Comparison of ENCODE assay signal across 14 cellular contexts in genomic region chr19:1312732-1313694, GRCh38. TPM values are rescaled to one million over a fixed set of nuclear protein-coding genes. Genes with fewer than 3 reads are reported as not detected.
DNase-seq lines count a peak whose midpoint lies in the region; ATAC-seq, FAIRE-seq and TF ChIP-seq lines count a peak whose summit lies in the region.
"Had no signal": no experiment of that assay in that cellular context is flagged by ENCODE, and none has a peak within 500 bp of the region (broad histone marks: within the 10 kb centered on the region; RNA-seq: fewer than 3 reads in every experiment).

No MANE protein-coding gene starts in this region.

- intact Hi-C loops in lower lobe of right lung (cut with DNase I), result no loop called here

- H3K4me1 Mint-ChIP-seq in astrocyte (ENCODE audit: low read depth, unreplicated experiment), result peaks cover 9% of the 10 kb centered on the region
- H3K4me1 Mint-ChIP-seq: CD8-positive, alpha-beta memory T cell had no signal

- no peak overlapping the region for H2AFZ ChIP-seq in astrocyte (ENCODE audit: low read depth, low read length)

- peak overlapping the region; percentile 34 for H3K4me2 ChIP-seq in astrocyte (ENCODE audit: low read length)

- peak overlapping the region; percentile 54 for H3K4me3 Mint-ChIP-seq in astrocyte (ENCODE audit: unreplicated experiment)
- H3K4me3 Mint-ChIP-seq: CD8-positive, alpha-beta memory T cell had no signal

- no peaks in the 10 kb centered on the region for H3K9me3 Mint-ChIP-seq in astrocyte (ENCODE audit: unreplicated experiment)
- H3K9me3 Mint-ChIP-seq: CD8-positive, alpha-beta memory T cell had no signal

- H3K27me3 ChIP-seq in astrocyte (ENCODE audit: insufficient read depth, low read length), result peaks cover 12% of the 10 kb centered on the region
- peaks cover 84% of the 10 kb centered on the region for H3K27me3 ChIP-seq in lower lobe of right lung (ENCODE audit: low read depth)

- H3K27ac ChIP-seq in astrocyte (ENCODE audit: low read depth, low read length), result no peak overlapping the region
- no peak overlapping the region for H3K27ac ChIP-seq in lower lobe of right lung
- H3K27ac ChIP-seq: SK-N-MC, thoracic aorta had no signal

- H3K4me1 ChIP-seq in astrocyte (ENCODE audit: insufficient read depth, low read length), result peaks cover 13% of the 10 kb centered on the region
- H3K4me1 ChIP-seq in lower lobe of right lung, result peaks cover 9% of the 10 kb centered on the region

- ATAC-seq in HG03097 (IDR thresholded peaks at IDR 0.05; ENCODE audit: low FRiP score, unreplicated experiment), result no peak
- no peak for ATAC-seq in lower lobe of right lung

- H3K9me3 ChIP-seq in astrocyte (ENCODE audit: insufficient read depth, low read depth, low read length) (no peaks in the 10 kb centered on the region), lower lobe of right lung (no peaks in the 10 kb centered on the region)
- H3K9me3 ChIP-seq: thoracic aorta had no signal

- H3K4me3 ChIP-seq in astrocyte (ENCODE audit: insufficient read depth, low read depth, low read length) (no peak overlapping the region), lower lobe of right lung (no peak overlapping the region)
- H3K4me3 ChIP-seq: SK-N-MC, thoracic aorta had no signal

- no peak overlapping the region for H3K9ac ChIP-seq in astrocyte (ENCODE audit: low read length)

- no peaks in the 10 kb centered on the region for H3K36me3 Mint-ChIP-seq in astrocyte (ENCODE audit: low read depth, unreplicated experiment)
- H3K36me3 Mint-ChIP-seq: CD8-positive, alpha-beta memory T cell had no signal

- H3K79me2 ChIP-seq in astrocyte (ENCODE audit: insufficient read depth, low read length), result no peaks in the 10 kb centered on the region

- no peak for TF ChIP-seq CTCF in astrocyte (IDR thresholded peaks at IDR 0.05; ENCODE audit: insufficient read depth, low read depth, low read length)
- no peak for TF ChIP-seq CTCF in lower lobe of right lung (IDR thresholded peaks at IDR 0.05)

- no peaks in the 10 kb centered on the region for H4K20me1 ChIP-seq in astrocyte (ENCODE audit: insufficient read depth, low read length)

- H3K27me3 Mint-ChIP-seq in astrocyte (ENCODE audit: low read depth, unreplicated experiment), result peaks cover 9% of the 10 kb centered on the region

- DNase-seq in AG20443 (ENCODE audit: low spot score) (peak; percentile 80), HS-5 (ENCODE audit: low read depth) (peak; percentile 31), astrocyte (ENCODE audit: low read depth) (peak; percentile 63), kidney glomerular epithelial cell (lab: John Stamatoyannopoulos, UW) (peak; percentile 70), NCI-H82 (lab: John Stamatoyannopoulos, UW) (no peak), DMS153 treated with DMSO at 0.1 percent for 48 hours (lab: John Stamatoyannopoulos, UW; ENCODE audit: unreplicated experiment) (no peak), lower lobe of right lung (no peak)
- DNase-seq: CD8-positive, alpha-beta memory T cell; hypothalamus; stimulated activated CD4-positive, alpha-beta T cell treated with anti-CD3 and anti-CD28 coated beads, Interleukin-2, amount 100 ng/mL, for 48 hours had no signal

- FAIRE-seq in astrocyte (lab: Jason Lieb, UNC), result no peak

- H3K36me3 ChIP-seq in astrocyte (ENCODE audit: insufficient read depth, low read length) (no peaks in the 10 kb centered on the region), lower lobe of right lung (no peaks in the 10 kb centered on the region)
- H3K36me3 ChIP-seq: thoracic aorta had no signal

- peak overlapping the region; percentile 93 for H3K27ac Mint-ChIP-seq in astrocyte (ENCODE audit: unreplicated experiment)
- H3K27ac Mint-ChIP-seq: CD8-positive, alpha-beta memory T cell had no signal

RNA-seq across cellular contexts. Expression of gene EFNA2, which starts 27.3 kb away (rescaled TPM):
- total RNA-seq in astrocyte (7.0 and 8.4 TPM in 2 replicates), lower lobe of right lung (not detected)
- total RNA-seq: activated CD8-positive, alpha-beta memory T cell treated with anti-CD3 and anti-CD28 coated beads for 36 hours; CD8-positive, alpha-beta memory T cell; thoracic aorta had no signal

RNA-seq across cellular contexts. Expression of gene FAM174C, which starts 37.7 kb away (rescaled TPM):
- total RNA-seq in astrocyte (50.5 and 50.8 TPM in 2 replicates), lower lobe of right lung (43.5 TPM)

RNA-seq across cellular contexts. Expression of gene CIRBP, which starts 43.9 kb away (rescaled TPM):
- 184 and 215 TPM in 2 replicates for total RNA-seq in astrocyte
- total RNA-seq in lower lobe of right lung, result 352 TPM

Comparison
In these comparisons a context has a peak if more than half of its experiments do, and no peak if none do; other contexts are left out.
1. DNase-seq: peak in AG20443 (single experiment), HS-5 (single experiment), astrocyte (single experiment) and kidney glomerular epithelial cell (single experiment); none in NCI-H82 (single experiment), DMS153 treated with DMSO at 0.1 percent for 48 hours (single experiment) and lower lobe of right lung (single experiment).